12 cellular contexts compared by ENCODE assay signal in the genomic region with DNA sequence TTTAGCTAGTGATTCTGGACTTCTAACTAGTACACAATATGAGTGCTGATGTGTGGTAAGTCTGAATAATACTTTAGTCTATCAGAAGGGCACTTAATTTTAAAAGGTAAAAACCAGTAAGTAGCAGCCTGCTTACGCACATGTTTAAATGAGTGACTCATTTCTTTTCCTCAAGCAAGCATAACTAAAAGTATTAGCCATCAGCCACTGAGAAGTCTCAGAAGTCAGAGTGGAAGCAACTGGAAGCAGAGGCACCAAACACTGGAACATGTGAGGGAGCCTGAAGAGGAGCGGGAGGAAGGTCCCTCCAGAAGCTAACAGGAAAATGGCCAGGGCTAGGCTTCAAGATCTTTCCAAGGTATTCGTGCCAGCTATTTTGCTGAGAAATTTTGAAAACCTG.
DNase-seq lines count a peak whose midpoint lies in the region; ATAC-seq and TF ChIP-seq lines count a peak whose summit lies in the region.
"Had no signal": no experiment of that assay in that cellular context is flagged by ENCODE, and none has a peak within 500 bp of the region (broad histone marks: within the 10 kb centered on the region; RNA-seq: fewer than 3 reads in every experiment).

No MANE protein-coding gene starts in this region.

- H3K9me3 Mint-ChIP-seq in endothelial cell (ENCODE audit: unreplicated experiment) = no peaks in the 10 kb centered on the region
- H3K9me3 Mint-ChIP-seq in stimulated activated naive B cell treated with anti-CD40 and anti-IgM and Interleukin-4, amounts not matched to agents 10 μg/mL and 1 μg/mL and 100 μg/mL, for 72 hours = peaks cover 0 to 1% of the 10 kb centered on the region in 2 donors
- H3K9me3 Mint-ChIP-seq: CD4-positive, CD25-positive, alpha-beta regulatory T cell had no signal

- no peak overlapping the region for H3K27ac Mint-ChIP-seq in endothelial cell (ENCODE audit: unreplicated experiment)
- no peak overlapping the region for H3K27ac Mint-ChIP-seq in stimulated activated naive B cell treated with anti-CD40 and anti-IgM and Interleukin-4, amounts not matched to agents 10 μg/mL and 1 μg/mL and 100 μg/mL, for 72 hours
- H3K27ac Mint-ChIP-seq: activated naive CD8-positive, alpha-beta T cell; CD4-positive, CD25-positive, alpha-beta regulatory T cell had no signal

- H3K27me3 Mint-ChIP-seq in endothelial cell (ENCODE audit: unreplicated experiment) = peaks cover 7% of the 10 kb centered on the region
- no peaks in the 10 kb centered on the region for H3K27me3 Mint-ChIP-seq in stimulated activated naive B cell treated with anti-CD40 and anti-IgM and Interleukin-4, amounts not matched to agents 10 μg/mL and 1 μg/mL and 100 μg/mL, for 72 hours
- H3K27me3 Mint-ChIP-seq: activated naive CD8-positive, alpha-beta T cell; CD4-positive, CD25-positive, alpha-beta regulatory T cell had no signal

- H3K4me1 Mint-ChIP-seq in endothelial cell (ENCODE audit: unreplicated experiment) = peaks cover 13% of the 10 kb centered on the region
- H3K4me1 Mint-ChIP-seq in stimulated activated naive B cell treated with anti-CD40 and anti-IgM and Interleukin-4, amounts not matched to agents 10 μg/mL and 1 μg/mL and 100 μg/mL, for 72 hours = no peaks in the 10 kb centered on the region

- H3K36me3 Mint-ChIP-seq in endothelial cell (ENCODE audit: low read depth, unreplicated experiment) = peaks cover 32% of the 10 kb centered on the region
- peaks cover 16 to 30% of the 10 kb centered on the region in 2 donors for H3K36me3 Mint-ChIP-seq in stimulated activated naive B cell treated with anti-CD40 and anti-IgM and Interleukin-4, amounts not matched to agents 10 μg/mL and 1 μg/mL and 100 μg/mL, for 72 hours

- ATAC-seq in GM19351 (IDR thresholded peaks at IDR 0.05; ENCODE audit: unreplicated experiment) = no peak
- no peak for ATAC-seq in stimulated activated naive B cell treated with anti-CD40 and anti-IgM and Interleukin-4, amounts not matched to agents 10 μg/mL and 1 μg/mL and 100 μg/mL, for 72 hours (replicated peaks)

- H3K4me3 Mint-ChIP-seq in endothelial cell (ENCODE audit: unreplicated experiment) = peak overlapping the region; percentile 33
- H3K4me3 Mint-ChIP-seq in stimulated activated naive B cell treated with anti-CD40 and anti-IgM and Interleukin-4, amounts not matched to agents 10 μg/mL and 1 μg/mL and 100 μg/mL, for 72 hours = no peak overlapping the region
- H3K4me3 Mint-ChIP-seq: activated naive CD8-positive, alpha-beta T cell; CD4-positive, CD25-positive, alpha-beta regulatory T cell had no signal

- peak; percentile 19 for DNase-seq in Daoy (ENCODE audit: low read depth)
- peak; percentile 40 for DNase-seq in RKO (ENCODE audit: low spot score)
- DNase-seq in endothelial cell (ENCODE audit: low spot score) = no peak
- peak; percentile 78 for DNase-seq in non-pigmented ciliary epithelial cell (ENCODE audit: low read depth)
- DNase-seq in MV-4-11 (lab: John Stamatoyannopoulos, UW) = no peak
- no peak for DNase-seq in GM10266 (ENCODE audit: extremely low spot score)
- DNase-seq in stimulated activated naive B cell treated with anti-CD40 and anti-IgM and Interleukin-4, amounts not matched to agents 10 μg/mL and 1 μg/mL and 100 μg/mL, for 72 hours = no peak
- DNase-seq: CD4-positive, CD25-positive, alpha-beta regulatory T cell; NCI-H510A treated with DMSO at 0.1 percent for 48 hours; nucleus accumbens had no signal

- TF ChIP-seq CTCF in endothelial cell (IDR thresholded peaks at IDR 0.05; ENCODE audit: unreplicated experiment) = no peak
- TF ChIP-seq CTCF in GM10266 (IDR thresholded peaks at IDR 0.05; ENCODE audit: control insufficient read depth, insufficient read depth, low read depth, missing control alignments) = no peak

Comparison
In these comparisons a context has a peak if more than half of its experiments do, and no peak if none do; other contexts are left out.
1. DNase-seq: peak in Daoy (single experiment), RKO (single experiment) and non-pigmented ciliary epithelial cell (single experiment); none in endothelial cell (single experiment), MV-4-11 (single experiment), GM10266 (single experiment) and stimulated activated naive B cell treated with anti-CD40 and anti-IgM and Interleukin-4, amounts not matched to agents 10 μg/mL and 1 μg/mL and 100 μg/mL, for 72 hours (single experiment).